In the genomic region with DNA sequence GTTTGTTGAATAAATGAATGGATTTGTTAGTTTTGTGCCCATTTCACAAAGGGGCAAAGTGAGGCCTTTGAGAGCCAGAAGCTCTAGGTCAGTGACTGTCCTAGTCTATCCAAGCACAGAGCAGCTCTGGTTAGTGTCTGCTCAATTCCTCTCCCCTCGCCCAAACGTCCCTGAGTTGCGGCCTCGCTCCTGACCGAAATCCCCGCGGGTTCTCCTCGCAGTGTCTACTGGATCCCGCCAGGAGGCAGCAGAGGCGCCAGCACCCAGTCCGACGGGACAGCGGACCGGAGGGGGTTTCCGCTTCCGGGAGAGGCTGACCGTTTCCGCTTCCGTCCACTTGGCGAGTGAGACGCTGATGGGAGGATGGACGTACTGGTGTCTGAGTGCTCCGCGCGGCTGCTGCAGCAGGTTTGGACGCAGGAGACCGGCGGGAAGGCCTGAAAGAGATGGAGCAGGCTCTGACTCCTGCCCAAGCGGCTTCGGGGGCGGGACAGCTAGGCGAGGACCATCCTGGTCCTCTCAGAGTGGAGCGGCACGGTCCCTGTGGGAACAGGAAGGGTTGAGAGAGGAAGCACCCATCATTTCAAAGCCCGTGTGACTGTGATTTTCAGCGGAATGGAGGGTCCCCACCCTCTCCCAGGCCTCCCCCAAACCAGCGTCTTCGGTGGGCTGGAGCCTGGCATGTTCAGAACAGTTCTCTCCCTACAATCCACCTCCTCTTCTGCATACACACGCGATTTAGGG, we compare ENCODE assay signal across 8 cellular contexts. TPM values are rescaled to one million over a fixed set of nuclear protein-coding genes. Genes with fewer than 3 reads are reported as not detected.
DNase-seq lines count a peak whose midpoint lies in the region; ATAC-seq and TF ChIP-seq lines count a peak whose summit lies in the region.

A gene (plus strand): TSS at position 336 of the 744 bp plus-strand sequence. CDS start 28 bp downstream, at position 364.

- peak within 1 kb of the TSS; percentile 96 for H3K27ac Mint-ChIP-seq in activated naive CD8-positive, alpha-beta T cell

- peak; percentile 75 for ATAC-seq in HG02623 (IDR thresholded peaks at IDR 0.05; ENCODE audit: unreplicated experiment)
- peak; percentile 96 for ATAC-seq in omental fat pad (ENCODE audit: low FRiP score)

- peaks cover 9% of the 10 kb centered on the region for H3K4me1 ChIP-seq in testis

- peak within 1 kb of the TSS; percentile 100 for H3K4me3 Mint-ChIP-seq in activated naive CD8-positive, alpha-beta T cell

- H3K36me3 ChIP-seq in testis (ENCODE audit: low read depth, missing control alignments) = no peaks in the 10 kb centered on the region

- DNase-seq in GM12864 (ENCODE audit: low read depth) (peak; percentile 76), NCI-H1092 treated with DMSO at 0.1 percent for 48 hours (lab: John Stamatoyannopoulos, UW) (peak; percentile 78), SKM-1 (lab: John Stamatoyannopoulos, UW; ENCODE audit: unreplicated experiment) (peak; percentile 88), glomerular visceral epithelial cell (ENCODE audit: extremely low spot score) (peak; percentile 93), omental fat pad (ENCODE audit: low spot score) (peak; percentile 76), testis (peak; percentile 96)

- H3K27ac ChIP-seq in testis = peak within 1 kb of the TSS; percentile 28 to 76

- H3K9me3 ChIP-seq in testis = no peaks in the 10 kb centered on the region

- peaks cover 7% of the 10 kb centered on the region for H3K36me3 Mint-ChIP-seq in activated naive CD8-positive, alpha-beta T cell

- H3K27me3 ChIP-seq in testis = no peaks in the 10 kb centered on the region

- TF ChIP-seq CTCF in GM12864 (IDR thresholded peaks at IDR 0.05; ENCODE audit: low read depth, low read length, missing control alignments) = peak; percentile 97
- peak in 2 of 3 donors; percentile 24 to 74 for TF ChIP-seq CTCF in omental fat pad (IDR thresholded peaks at IDR 0.05)
- peak; percentile 83 to 95 (median 87) for TF ChIP-seq CTCF in testis (IDR thresholded peaks at IDR 0.05)

- WGBS in testis, 2 donors = 0 to 2% methylated on average over 33 to 40 of the region's 40 CpGs

- H3K4me1 Mint-ChIP-seq in activated naive CD8-positive, alpha-beta T cell (ENCODE audit: low read depth) = peaks cover 34% of the 10 kb centered on the region

- H3K4me3 ChIP-seq in GM12864 (ENCODE audit: low read depth, low read length) (peak within 1 kb of the TSS; percentile 92), testis (peak within 1 kb of the TSS; percentile 87 to 90)

- H3K27me3 Mint-ChIP-seq in activated naive CD8-positive, alpha-beta T cell = peaks cover 3% of the 10 kb centered on the region

- intact Hi-C loops in testis (cut with DNase I; ENCODE audit: low total_unique reads) = no loop called here

- H3K9me3 Mint-ChIP-seq in activated naive CD8-positive, alpha-beta T cell (ENCODE audit: low read depth) = no peaks in the 10 kb centered on the region

- no peak for TF ChIP-seq POLR2A in testis (IDR thresholded peaks at IDR 0.05)

RNA-seq across cellular contexts. Expression of the gene that starts here (rescaled TPM):
- total RNA-seq in omental fat pad (10 to 100 TPM; 61.9 to 86.9 (median 63.3) TPM), testis (10 to 100 TPM; 73.3 to 83.4 TPM)
- 36.1 TPM for polyA plus RNA-seq in testis (ENCODE audit: insufficient read depth, low read depth, low replicate concordance)

Comparison
In these comparisons a context has a peak if more than half of its experiments do, and no peak if none do; other contexts are left out.
1. Peak in every context shown above with its lines: DNase-seq, ATAC-seq, H3K4me3 ChIP-seq and H3K27ac ChIP-seq.